8 cellular contexts compared by ENCODE assay signal in the genomic region with DNA sequence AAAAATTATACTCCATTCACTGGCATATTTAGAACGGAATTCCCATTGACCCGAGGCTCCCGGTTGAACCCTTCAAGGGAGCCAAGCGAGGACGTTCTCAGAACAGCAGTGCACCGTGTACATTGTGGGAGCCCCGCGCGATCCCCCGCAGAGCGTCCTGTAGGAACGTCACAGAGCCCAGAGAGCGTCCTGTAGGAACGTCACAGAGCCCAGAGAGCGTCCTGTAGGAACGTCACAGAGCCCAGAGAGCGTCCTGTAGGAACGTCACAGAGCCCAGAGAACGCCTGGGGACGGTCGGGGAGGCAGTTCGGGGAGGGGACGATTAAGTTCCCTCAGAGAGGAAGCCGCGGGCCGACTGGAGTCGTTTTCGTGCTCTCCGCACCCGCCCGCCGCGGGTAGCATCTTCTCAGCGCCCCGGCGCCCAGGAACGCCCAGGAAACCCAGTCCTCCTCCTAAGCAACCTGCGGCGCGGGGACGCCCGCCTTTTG. TPM values are rescaled to one million over a fixed set of nuclear protein-coding genes. Genes with fewer than 3 reads are reported as not detected.
DNase-seq lines count a peak whose midpoint lies in the region; ATAC-seq, FAIRE-seq and TF ChIP-seq lines count a peak whose summit lies in the region.

No MANE protein-coding gene starts in this region.

- TF ChIP-seq CTCF in cardiac fibroblast (IDR thresholded peaks at IDR 0.05; ENCODE audit: low read depth, low read length) (no peak), kidney (IDR thresholded peaks at IDR 0.05; ENCODE audit: borderline replicate concordance, extremely low read depth, insufficient read depth) (no peak)

- no peaks in the 10 kb centered on the region for H3K9me3 ChIP-seq in kidney (ENCODE audit: control insufficient read depth in 1 of 2, low read length in 2 of 2)

- H3K36me3 ChIP-seq in kidney (ENCODE audit: control insufficient read depth in 1 of 2, insufficient read depth in 2 of 2, low read length in 2 of 2), result no peaks in the 10 kb centered on the region

- DNase-seq in GF-D8 (lab: John Stamatoyannopoulos, UW) (peak; percentile 41), HuH-7.5 (ENCODE audit: low spot score) (peak; percentile 16), T-helper 1 cell (peak in 4 of 5 donors; percentile 58 to 75 (median 70)), cardiac fibroblast (ENCODE audit: low read depth in 2 of 2) (peak; percentile 60 to 75), kidney (peak; percentile 87), GM03348 (ENCODE audit: low spot score) (no peak)
- DNase-seq in stimulated activated CD4-positive, alpha-beta T cell treated with anti-CD3 and anti-CD28 coated beads, Interleukin-4, amount 100 ng/mL, for 48 hours (ENCODE audit: low read depth in 2 of 2), result peak; percentile 61 to 63

- no peaks in the 10 kb centered on the region for H3K4me1 ChIP-seq in kidney (ENCODE audit: control insufficient read depth in 1 of 2, insufficient read depth in 1 of 2, low read depth in 1 of 2, low read length in 2 of 2)

- intact Hi-C loops in kidney (cut with DNase I), result no loop called here

- peak; percentile 66 for ATAC-seq in GM21528 (IDR thresholded peaks at IDR 0.05; ENCODE audit: low FRiP score, unreplicated experiment)

- H3K27ac ChIP-seq in kidney (ENCODE audit: low read depth in 2 of 2, low read length in 2 of 2), result peak overlapping the region; percentile 97 to 99

- H3K9ac ChIP-seq in kidney (ENCODE audit: low read length in 2 of 2), result peak overlapping the region; percentile 82 to 98

- FAIRE-seq in kidney (lab: Jason Lieb, UNC), result no peak

- peak overlapping the region; percentile 82 to 86 for H3K4me3 ChIP-seq in cardiac fibroblast (replicated peaks in 1 of 2; ENCODE audit: low read depth in 2 of 2, low read length in 2 of 2)
- H3K4me3 ChIP-seq in kidney (ENCODE audit: low read length in 2 of 2), result peak overlapping the region; percentile 75 to 83

RNA-seq across cellular contexts. Expression of a gene that starts 0.5 kb away (rescaled TPM):
- total RNA-seq in kidney, result 110 TPM
- 195 TPM for polyA plus RNA-seq in kidney (ENCODE audit: insufficient read depth, low read depth, low replicate concordance)
